Comparison of ENCODE assay signal across 1 cellular context in genomic region chr17:10073026-10073425, GRCh38.
TF ChIP-seq lines count a peak whose summit lies in the region.

No MANE protein-coding gene starts in this region.

TF ChIP-seq in HEK293, 187 proteins besides CTCF, POLR2A, EP300 and RAD21 (continued from another document):
- TF ChIP-seq ZBTB10 (tag by site-specific recombination; IDR thresholded peaks at IDR 0.05) (no peak), HIC1 (tag by site-specific recombination; IDR thresholded peaks at IDR 0.05) (no peak), ZBTB26 (tag by site-specific recombination; optimal IDR thresholded peaks at IDR 0.05) (no peak), ZNF645 (tag by site-specific recombination; IDR thresholded peaks at IDR 0.05) (no peak)
